In genomic region chrX:41734530-41734929, GRCh38 we compare ENCODE assay signal across 8 cellular contexts. TPM values are rescaled to one million over a fixed set of nuclear protein-coding genes. Genes with fewer than 3 reads are reported as not detected.
DNase-seq lines count a peak whose midpoint lies in the region; TF ChIP-seq lines count a peak whose summit lies in the region.

No MANE protein-coding gene starts in this region.

- POLR2A ChIA-PET in RWPE1 (lab: Yijun Ruan, JAX; ENCODE audit: low non-redundant PET): no interaction called here

- CTCF ChIA-PET in RWPE1 (lab: Yijun Ruan, JAX): no interaction called here

- H3K27ac ChIP-seq in RWPE1: no peak overlapping the region

- H3K27ac Mint-ChIP-seq in type B pancreatic cell: no peak overlapping the region

- no peaks in the 10 kb centered on the region for H3K9me3 Mint-ChIP-seq in type B pancreatic cell

- peaks cover 5% of the 10 kb centered on the region for H3K36me3 Mint-ChIP-seq in type B pancreatic cell

- TF ChIP-seq CTCF in AG09319 (IDR thresholded peaks at IDR 0.05; ENCODE audit: low read depth, low read length) (peak; percentile 46), GM13977 (IDR thresholded peaks at IDR 0.05; ENCODE audit: extremely low read depth, insufficient read depth, missing control alignments) (peak; percentile 40), RWPE1 (conservative IDR thresholded peaks at IDR 0.05; ENCODE audit: low read depth) (peak; percentile 31), type B pancreatic cell (conservative IDR thresholded peaks at IDR 0.05) (peak; percentile 56)

- in situ Hi-C loops in GM13977 (cut with MboI; ENCODE audit: low pct_unique_long_range_greater_than_20kb, low sequenced_read_pairs, unreplicated experiment): no loop called here

- no peak overlapping the region for H3K4me3 Mint-ChIP-seq in type B pancreatic cell

- H3K27me3 Mint-ChIP-seq in type B pancreatic cell: no peaks in the 10 kb centered on the region

- H3K4me1 Mint-ChIP-seq in type B pancreatic cell (ENCODE audit: unreplicated experiment): no peaks in the 10 kb centered on the region

- DNase-seq in AG09319 (ENCODE audit: extremely low read depth, low read depth) (no peak), GM13977 (ENCODE audit: low spot score) (no peak), RWPE1 (ENCODE audit: low spot score) (peak; percentile 1), fibroblast of gingiva (ENCODE audit: low read depth) (peak; percentile 8), type B pancreatic cell (ENCODE audit: extremely low spot score, unreplicated experiment) (no peak), NCI-H2196 treated with DMSO at 0.1 percent for 48 hours (lab: John Stamatoyannopoulos, UW; ENCODE audit: unreplicated experiment) (no peak), mucosa of gallbladder (ENCODE audit: low spot score) (no peak)
- DNase-seq in activated CD4-positive, alpha-beta T cell treated with anti-CD3 and anti-CD28 coated beads for 4 hours: no peak

RNA-seq across cellular contexts. Expression of gene GPR82, which starts 10.5 kb away (rescaled TPM):
- not detected in 2 replicates for total RNA-seq in type B pancreatic cell (ENCODE audit: low replicate concordance)
- 1.2 TPM for total RNA-seq in mucosa of gallbladder

RNA-seq across cellular contexts. Expression of gene GPR34, which starts 45.8 kb away (rescaled TPM):
- not detected in 2 replicates for total RNA-seq in type B pancreatic cell (ENCODE audit: low replicate concordance)
- total RNA-seq in mucosa of gallbladder: 20.9 TPM

Comparison
In these comparisons a context has a peak if more than half of its experiments do, and no peak if none do; other contexts are left out.
1. DNase-seq: peak in RWPE1 (single experiment) and fibroblast of gingiva (single experiment); none in AG09319 (single experiment), GM13977 (single experiment), type B pancreatic cell (single experiment), NCI-H2196 treated with DMSO at 0.1 percent for 48 hours (single experiment), mucosa of gallbladder (single experiment) and activated CD4-positive, alpha-beta T cell treated with anti-CD3 and anti-CD28 coated beads for 4 hours (0 of 2).
2. RNA of gene GPR34, which starts 45.8 kb away (total RNA-seq): 20.9 TPM in mucosa of gallbladder (single experiment); not detected in type B pancreatic cell; every median in the first group is over 10 times any median in the second.
3. Peak in every context shown above with its lines, with median percentiles within 50 percentile points of each other: CTCF ChIP-seq.